ENCODE assay signal across 9 cellular contexts in genomic region chr1:26724118-26724517, GRCh38. TPM values are rescaled to one million over a fixed set of nuclear protein-coding genes. Genes with fewer than 3 reads are reported as not detected.
DNase-seq lines count a peak whose midpoint lies in the region; ATAC-seq and TF ChIP-seq lines count a peak whose summit lies in the region.
"Had no signal": no experiment of that assay in that cellular context is flagged by ENCODE, and none has a peak within 500 bp of the region (broad histone marks: within the 10 kb centered on the region; RNA-seq: fewer than 3 reads in every experiment).

No MANE protein-coding gene starts in this region.

- peak overlapping the region; percentile 58 for H3K27ac Mint-ChIP-seq in activated naive CD8-positive, alpha-beta T cell
- peak overlapping the region; percentile 57 for H3K27ac Mint-ChIP-seq in stimulated activated memory B cell treated with anti-CD40 and anti-IgM and Interleukin-4, amounts not matched to agents 10 μg/mL and 1 μg/mL and 100 μg/mL, for 72 hours

- 68% methylated on average over 2 of the region's 2 CpGs for WGBS in hepatocyte (ENCODE audit: low lambda C conversion rate, missing lambda C conversion rate)

- peaks cover 5% of the 10 kb centered on the region for H3K36me3 Mint-ChIP-seq in activated naive CD8-positive, alpha-beta T cell
- H3K36me3 Mint-ChIP-seq in stimulated activated memory B cell treated with anti-CD40 and anti-IgM and Interleukin-4, amounts not matched to agents 10 μg/mL and 1 μg/mL and 100 μg/mL, for 72 hours: peaks cover 6% of the 10 kb centered on the region

- H3K9me3 Mint-ChIP-seq in activated naive CD8-positive, alpha-beta T cell (ENCODE audit: low read depth): no peaks in the 10 kb centered on the region
- H3K9me3 Mint-ChIP-seq in stimulated activated memory B cell treated with anti-CD40 and anti-IgM and Interleukin-4, amounts not matched to agents 10 μg/mL and 1 μg/mL and 100 μg/mL, for 72 hours: no peaks in the 10 kb centered on the region
- H3K9me3 Mint-ChIP-seq: activated CD4-positive, alpha-beta T cell treated with anti-CD3 and anti-CD28 coated beads, Interleukin-2, amount 10 ng/mL, durations not matched to agents 7 days and 5 days had no signal

- TF ChIP-seq CTCF in hepatocyte (IDR thresholded peaks at IDR 0.05; ENCODE audit: poor library complexity): no peak

- H3K4me2 ChIP-seq in hepatocyte: peak overlapping the region; percentile 64

- no peaks in the 10 kb centered on the region for H3K9me2 ChIP-seq in hepatocyte (replicated peaks; ENCODE audit: insufficient read depth)

- H3K27me3 ChIP-seq in HUES48 (ENCODE audit: control insufficient read depth, insufficient read depth, low read length) (no peaks in the 10 kb centered on the region), hepatocyte (no peaks in the 10 kb centered on the region)
- H3K27me3 ChIP-seq: pancreas had no signal

- no peak overlapping the region for H3K9ac ChIP-seq in HUES48 (ENCODE audit: low read depth, low read length)

- H3K79me2 ChIP-seq in hepatocyte: peaks cover 99% of the 10 kb centered on the region

- no peak for ATAC-seq in stimulated activated memory B cell treated with anti-CD40 and anti-IgM and Interleukin-4, amounts not matched to agents 10 μg/mL and 1 μg/mL and 100 μg/mL, for 72 hours
- no peak for ATAC-seq in HG02938 (IDR thresholded peaks at IDR 0.05; ENCODE audit: unreplicated experiment)

- no peaks in the 10 kb centered on the region for H3K9me3 ChIP-seq in HUES48 (ENCODE audit: control insufficient read depth, insufficient read depth, low read length)
- H3K9me3 ChIP-seq in hepatocyte (ENCODE audit: low read depth): no peaks in the 10 kb centered on the region
- H3K9me3 ChIP-seq: pancreas had no signal

- H3K4me1 ChIP-seq in HUES48 (ENCODE audit: control insufficient read depth, insufficient read depth, low read length) (peaks cover 64% of the 10 kb centered on the region), hepatocyte (ENCODE audit: insufficient read depth) (peaks cover 30% of the 10 kb centered on the region)

- peaks cover 91% of the 10 kb centered on the region for H3K4me1 Mint-ChIP-seq in activated naive CD8-positive, alpha-beta T cell (ENCODE audit: low read depth)
- H3K4me1 Mint-ChIP-seq in stimulated activated memory B cell treated with anti-CD40 and anti-IgM and Interleukin-4, amounts not matched to agents 10 μg/mL and 1 μg/mL and 100 μg/mL, for 72 hours: peaks cover 86% of the 10 kb centered on the region

- DNase-seq in hepatocyte (ENCODE audit: low spot score) (no peak), amniotic stem cell (lab: John Stamatoyannopoulos, UW) (no peak), GM19238 (ENCODE audit: insufficient read length, low spot score) (no peak)

- H3K4me3 ChIP-seq in HUES48 (ENCODE audit: low read depth, low read length): peak overlapping the region; percentile 42
- no peak overlapping the region for H3K4me3 ChIP-seq in hepatocyte

- no peaks in the 10 kb centered on the region for H3K27me3 Mint-ChIP-seq in activated naive CD8-positive, alpha-beta T cell
- H3K27me3 Mint-ChIP-seq in stimulated activated memory B cell treated with anti-CD40 and anti-IgM and Interleukin-4, amounts not matched to agents 10 μg/mL and 1 μg/mL and 100 μg/mL, for 72 hours: no peaks in the 10 kb centered on the region
- H3K27me3 Mint-ChIP-seq: activated CD4-positive, alpha-beta T cell treated with anti-CD3 and anti-CD28 coated beads, Interleukin-2, amount 10 ng/mL, durations not matched to agents 7 days and 5 days had no signal

- H3K4me3 Mint-ChIP-seq in activated naive CD8-positive, alpha-beta T cell: peak overlapping the region; percentile 56
- H3K4me3 Mint-ChIP-seq in stimulated activated memory B cell treated with anti-CD40 and anti-IgM and Interleukin-4, amounts not matched to agents 10 μg/mL and 1 μg/mL and 100 μg/mL, for 72 hours: peak overlapping the region; percentile 30

- H3K27ac ChIP-seq in HUES48 (ENCODE audit: low read depth, low read length) (peak overlapping the region; percentile 89), hepatocyte (peak overlapping the region; percentile 12)

- peaks cover 100% of the 10 kb centered on the region for H4K20me1 ChIP-seq in hepatocyte (ENCODE audit: insufficient read depth, poor library complexity, severe bottlenecking)

- H3K36me3 ChIP-seq in HUES48 (ENCODE audit: control insufficient read depth, insufficient read depth, low read length) (peaks cover 3% of the 10 kb centered on the region), hepatocyte (replicated peaks; ENCODE audit: insufficient read depth, low read depth) (no peaks in the 10 kb centered on the region)
- H3K36me3 ChIP-seq: pancreas had no signal

- no peak overlapping the region for H2AFZ ChIP-seq in hepatocyte

RNA-seq across cellular contexts. Expression of gene ARID1A, which starts 28.3 kb away (rescaled TPM):
- 32.3 and 35.8 TPM in 2 replicates for total RNA-seq in hepatocyte
- 26.6 and 27.9 TPM in 2 replicates for polyA plus RNA-seq in hepatocyte
